In the genomic region with DNA sequence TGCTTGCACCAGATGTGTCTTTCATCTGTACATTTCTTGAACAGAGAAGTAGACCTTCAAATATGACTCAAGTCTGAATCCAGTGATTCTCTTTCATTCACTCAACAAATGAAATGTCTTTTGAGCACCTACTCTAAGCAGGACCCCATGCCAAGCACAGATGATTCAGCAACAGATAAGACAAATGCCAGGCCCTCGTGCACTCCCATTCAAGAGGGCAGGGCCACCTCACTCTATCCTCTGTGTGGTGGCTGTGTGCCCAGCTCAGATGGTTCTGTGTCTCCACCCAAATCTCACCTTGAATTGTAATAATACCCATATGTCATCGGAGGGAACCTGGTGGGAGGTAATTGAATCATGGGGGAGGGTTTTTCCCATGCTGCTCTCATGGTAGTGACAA, we compare ENCODE assay signal across 14 cellular contexts.
DNase-seq lines count a peak whose midpoint lies in the region; ATAC-seq and TF ChIP-seq lines count a peak whose summit lies in the region.
"Had no signal": no experiment of that assay in that cellular context is flagged by ENCODE, and none has a peak within 500 bp of the region (broad histone marks: within the 10 kb centered on the region; RNA-seq: fewer than 3 reads in every experiment).

No MANE protein-coding gene starts in this region.

- no peak overlapping the region for H3K27ac ChIP-seq in effector memory CD4-positive, alpha-beta T cell (ENCODE audit: insufficient read depth, low read length, poor library complexity, severe bottlenecking)
- H3K27ac ChIP-seq: tibial nerve had no signal

- no peaks in the 10 kb centered on the region for H3K9me3 ChIP-seq in effector memory CD4-positive, alpha-beta T cell (ENCODE audit: control insufficient read depth, low read length)

- no peaks in the 10 kb centered on the region for H3K9me3 Mint-ChIP-seq in activated T-cell treated with anti-CD3 and anti-CD28 coated beads, Interleukin-2, amount 50 U/mL, for 24 hours
- H3K9me3 Mint-ChIP-seq in activated T-cell treated with anti-CD3 and anti-CD28 coated beads, Interleukin-2, amount 50 U/mL, for 72 hours, result no peaks in the 10 kb centered on the region

- H3K36me3 ChIP-seq in effector memory CD4-positive, alpha-beta T cell (ENCODE audit: control insufficient read depth, insufficient read depth, low read length), result no peaks in the 10 kb centered on the region
- H3K36me3 ChIP-seq: tibial nerve had no signal

- peaks cover 5% of the 10 kb centered on the region for H3K27me3 ChIP-seq in effector memory CD4-positive, alpha-beta T cell (replicated peaks; ENCODE audit: control insufficient read depth, insufficient read depth, low read length, poor library complexity, severe bottlenecking)

- H3K4me1 ChIP-seq in effector memory CD4-positive, alpha-beta T cell (ENCODE audit: control insufficient read depth, insufficient read depth, low read length, poor library complexity, severe bottlenecking), result no peaks in the 10 kb centered on the region
- H3K4me1 ChIP-seq: tibial nerve had no signal

- H3K4me1 Mint-ChIP-seq in activated T-cell treated with anti-CD3 and anti-CD28 coated beads, Interleukin-2, amount 50 U/mL, for 24 hours (ENCODE audit: low read depth), result peaks cover 22% of the 10 kb centered on the region
- H3K4me1 Mint-ChIP-seq in activated T-cell treated with anti-CD3 and anti-CD28 coated beads, Interleukin-2, amount 50 U/mL, for 72 hours (ENCODE audit: low read depth), result peaks cover 29% of the 10 kb centered on the region
- H3K4me1 Mint-ChIP-seq: immature natural killer cell had no signal

- peaks cover 3% of the 10 kb centered on the region for H3K27me3 Mint-ChIP-seq in activated T-cell treated with anti-CD3 and anti-CD28 coated beads, Interleukin-2, amount 50 U/mL, for 24 hours
- H3K27me3 Mint-ChIP-seq in activated T-cell treated with anti-CD3 and anti-CD28 coated beads, Interleukin-2, amount 50 U/mL, for 72 hours (ENCODE audit: low read depth), result no peaks in the 10 kb centered on the region

- H3K4me3 ChIP-seq in effector memory CD4-positive, alpha-beta T cell (ENCODE audit: insufficient read depth, low read depth, low read length, poor library complexity, severe bottlenecking), result no peak overlapping the region
- H3K4me3 ChIP-seq: tibial nerve had no signal

- peak; percentile 30 for ATAC-seq in GM21723 (IDR thresholded peaks at IDR 0.05; ENCODE audit: unreplicated experiment)
- ATAC-seq in activated T-cell treated with anti-CD3 and anti-CD28 coated beads, Interleukin-2, amount 50 U/mL, for 72 hours (replicated peaks in 1 of 2), result peak; percentile 86 to 89
- ATAC-seq: Panc1 had no signal

- no peak for DNase-seq in activated T-cell treated with anti-CD3 and anti-CD28 coated beads, Interleukin-2, amount 50 U/mL, for 24 hours
- DNase-seq in activated T-cell treated with anti-CD3 and anti-CD28 coated beads, Interleukin-2, amount 50 U/mL, for 1 hour, result no peak
- peak; percentile 31 to 48 for DNase-seq in activated T-cell treated with anti-CD3 and anti-CD28 coated beads, Interleukin-2, amount 50 U/mL, for 72 hours
- DNase-seq in stimulated activated CD4-positive, alpha-beta T cell treated with anti-CD3 and anti-CD28 coated beads, Interleukin-4, amount 100 ng/mL, for 24 hours, result peak; percentile 30
- DNase-seq in NCI-H1092 treated with DMSO at 0.1 percent for 48 hours (lab: John Stamatoyannopoulos, UW) (no peak), GM20000 (ENCODE audit: low spot score) (no peak)
- DNase-seq in effector memory CD4-positive, alpha-beta T cell, result no peak
- DNase-seq: COR-L47, H7, immature natural killer cell, retina had no signal

- TF ChIP-seq CTCF in GM20000 (IDR thresholded peaks at IDR 0.05; ENCODE audit: extremely low read depth, missing control alignments), result no peak

- peak overlapping the region; percentile 82 for H3K27ac Mint-ChIP-seq in activated T-cell treated with anti-CD3 and anti-CD28 coated beads, Interleukin-2, amount 50 U/mL, for 24 hours
- peak overlapping the region; percentile 47 for H3K27ac Mint-ChIP-seq in activated T-cell treated with anti-CD3 and anti-CD28 coated beads, Interleukin-2, amount 50 U/mL, for 72 hours
- H3K27ac Mint-ChIP-seq: immature natural killer cell had no signal

- H3K4me3 Mint-ChIP-seq in activated T-cell treated with anti-CD3 and anti-CD28 coated beads, Interleukin-2, amount 50 U/mL, for 24 hours, result no peak overlapping the region
- peak overlapping the region; percentile 44 to 61 for H3K4me3 Mint-ChIP-seq in activated T-cell treated with anti-CD3 and anti-CD28 coated beads, Interleukin-2, amount 50 U/mL, for 72 hours
- H3K4me3 Mint-ChIP-seq: immature natural killer cell had no signal

- H3K36me3 Mint-ChIP-seq in activated T-cell treated with anti-CD3 and anti-CD28 coated beads, Interleukin-2, amount 50 U/mL, for 24 hours (ENCODE audit: low read depth), result no peaks in the 10 kb centered on the region
- H3K36me3 Mint-ChIP-seq in activated T-cell treated with anti-CD3 and anti-CD28 coated beads, Interleukin-2, amount 50 U/mL, for 72 hours (ENCODE audit: insufficient read depth in 2 of 2), result no peaks in the 10 kb centered on the region
- H3K36me3 Mint-ChIP-seq: immature natural killer cell had no signal

Comparison
In these comparisons a context has a peak if more than half of its experiments do, and no peak if none do; other contexts are left out.
1. DNase-seq: peak in activated T-cell treated with anti-CD3 and anti-CD28 coated beads, Interleukin-2, amount 50 U/mL, for 72 hours (2 of 2) and stimulated activated CD4-positive, alpha-beta T cell treated with anti-CD3 and anti-CD28 coated beads, Interleukin-4, amount 100 ng/mL, for 24 hours (single experiment); none in activated T-cell treated with anti-CD3 and anti-CD28 coated beads, Interleukin-2, amount 50 U/mL, for 24 hours (single experiment), activated T-cell treated with anti-CD3 and anti-CD28 coated beads, Interleukin-2, amount 50 U/mL, for 1 hour (single experiment), NCI-H1092 treated with DMSO at 0.1 percent for 48 hours (single experiment), effector memory CD4-positive, alpha-beta T cell (0 of 3) and GM20000 (single experiment).